1 cellular context compared by ENCODE assay signal in genomic region chr20:35561268-35561667, GRCh38.
TF ChIP-seq lines count a peak whose summit lies in the region.

No MANE protein-coding gene starts in this region.

TF ChIP-seq in GM23338, 12 proteins besides CTCF, POLR2A, EP300 and RAD21 (continued from another document):
- TF ChIP-seq REST (IDR thresholded peaks at IDR 0.05; ENCODE audit: unreplicated experiment): no peak
- no peak for TF ChIP-seq STAT1 (IDR thresholded peaks at IDR 0.05; ENCODE audit: unreplicated experiment)
- no peak for TF ChIP-seq ZNF462 (CRISPR knock-in tag; IDR thresholded peaks at IDR 0.05)
TF ChIP-seq in GM23338: peak in this region for 0.
